23 cellular contexts compared by ENCODE assay signal in genomic region chrX:11049976-11050375, GRCh38.
DNase-seq lines count a peak whose midpoint lies in the region; ATAC-seq, FAIRE-seq and TF ChIP-seq lines count a peak whose summit lies in the region.
"Had no signal": no experiment of that assay in that cellular context is flagged by ENCODE, and none has a peak within 500 bp of the region (broad histone marks: within the 10 kb centered on the region; RNA-seq: fewer than 3 reads in every experiment).

No MANE protein-coding gene starts in this region.

- H3K4me2 ChIP-seq in IMR-90 (ENCODE audit: low read depth, low read length) = no peak overlapping the region

- no peak overlapping the region for H4K8ac ChIP-seq in IMR-90 (ENCODE audit: low read depth in 2 of 2, low read length in 2 of 2)

- no peak for FAIRE-seq in bronchial epithelial cell (lab: Jason Lieb, UNC)
- FAIRE-seq: A204.1, GM12892, GM18507, HepG2 had no signal

- H3K56ac ChIP-seq in IMR-90 (ENCODE audit: extremely low read depth, insufficient read depth, low read length) = no peak overlapping the region

- H2AFZ ChIP-seq in IMR-90 (replicated peaks; ENCODE audit: low read length, poor library complexity) = no peak overlapping the region

- H3K4ac ChIP-seq in IMR-90 (ENCODE audit: low read depth, low read length) = no peak overlapping the region

- H3K27me3 Mint-ChIP-seq in CD8-positive, alpha-beta T cell (ENCODE audit: low read depth) = no peaks in the 10 kb centered on the region
- H3K27me3 Mint-ChIP-seq: CD4-positive, CD25-positive, alpha-beta regulatory T cell had no signal

- H2BK20ac ChIP-seq in IMR-90 (ENCODE audit: low read depth, low read length) = no peak overlapping the region

- no peaks in the 10 kb centered on the region for H3K9me1 ChIP-seq in IMR-90 (ENCODE audit: insufficient read depth, low read length)

- no peaks in the 10 kb centered on the region for H4K20me1 ChIP-seq in IMR-90 (ENCODE audit: insufficient read depth, low read length)

- 0 out of 3 replicates have a peak overlapping the region, but pooled peaks have one; percentile 17 for H2BK15ac ChIP-seq in IMR-90 (ENCODE audit: low read depth, low read length)

- H3K4me1 Mint-ChIP-seq in CD8-positive, alpha-beta T cell (ENCODE audit: low read depth) = no peaks in the 10 kb centered on the region
- H3K4me1 Mint-ChIP-seq: CD4-positive, CD25-positive, alpha-beta regulatory T cell had no signal

- POLR2A ChIA-PET in IMR-90 (lab: Charles Lee; ENCODE audit: unreplicated experiment) = no interaction called here
- POLR2A ChIA-PET in CD8-positive, alpha-beta T cell (lab: Charles Lee) = no interaction called here

- H4K91ac ChIP-seq in IMR-90 (ENCODE audit: insufficient read depth, low read depth, low read length) = no peak overlapping the region

- in situ Hi-C loops in IMR-90 (cut with MboI; ENCODE audit: low sequenced_read_pairs) = no loop called here

- no peaks in the 10 kb centered on the region for H3K27me3 ChIP-seq in IMR-90 (ENCODE audit: control insufficient read depth, insufficient read depth, low read length)
- no peaks in the 10 kb centered on the region for H3K27me3 ChIP-seq in bronchial epithelial cell (ENCODE audit: control insufficient read depth, insufficient read depth, low read length)
- H3K27me3 ChIP-seq in CD8-positive, alpha-beta T cell (ENCODE audit: insufficient read depth, low read length) = no peaks in the 10 kb centered on the region
- H3K27me3 ChIP-seq: BE2C had no signal

- no peak overlapping the region for H3K23ac ChIP-seq in IMR-90 (ENCODE audit: low read depth, low read length)

- ATAC-seq in IMR-90 (ENCODE audit: low read depth) (no peak), HG03108 (IDR thresholded peaks at IDR 0.05; ENCODE audit: unreplicated experiment) (no peak)
- ATAC-seq in CD8-positive, alpha-beta T cell = no peak
- ATAC-seq: HCT116, HepG2 had no signal

- H3K18ac ChIP-seq in IMR-90 (ENCODE audit: low read depth, low read length) = no peak overlapping the region

- no peak overlapping the region for H2BK5ac ChIP-seq in IMR-90 (ENCODE audit: low read depth, low read length, poor library complexity, severe bottlenecking)

- intact Hi-C loops in IMR-90 (cut with micrococcal nuclease) = no loop called here
- intact Hi-C loops in CD8-positive, alpha-beta T cell (cut with DNase I, micrococcal nuclease) = no loop called here

- no peak overlapping the region for H3K4me3 Mint-ChIP-seq in CD8-positive, alpha-beta T cell
- H3K4me3 Mint-ChIP-seq: CD4-positive, CD25-positive, alpha-beta regulatory T cell; HFFc6 had no signal

- no peaks in the 10 kb centered on the region for H3K36me3 ChIP-seq in IMR-90 (ENCODE audit: control insufficient read depth, insufficient read depth, low read length)
- no peaks in the 10 kb centered on the region for H3K36me3 ChIP-seq in bronchial epithelial cell (ENCODE audit: control insufficient read depth, insufficient read depth, low read length)
- no peaks in the 10 kb centered on the region for H3K36me3 ChIP-seq in CD8-positive, alpha-beta T cell (ENCODE audit: insufficient read depth, low read length)
- H3K36me3 ChIP-seq: BE2C had no signal

- H3K36me3 Mint-ChIP-seq in CD8-positive, alpha-beta T cell = no peaks in the 10 kb centered on the region
- H3K36me3 Mint-ChIP-seq: CD4-positive, CD25-positive, alpha-beta regulatory T cell had no signal

- H3K4me1 ChIP-seq in IMR-90 (ENCODE audit: control insufficient read depth, insufficient read depth, low read length) = peaks cover 5% of the 10 kb centered on the region
- H3K4me1 ChIP-seq in CD8-positive, alpha-beta T cell (ENCODE audit: insufficient read depth, low read length) = no peaks in the 10 kb centered on the region
- H3K4me1 ChIP-seq: BE2C had no signal

- no peak overlapping the region for H3K4me3 ChIP-seq in IMR-90 (ENCODE audit: insufficient read depth, low read depth, low read length)
- no peak overlapping the region for H3K4me3 ChIP-seq in bronchial epithelial cell (ENCODE audit: low read depth, low read length)
- no peak overlapping the region for H3K4me3 ChIP-seq in CD8-positive, alpha-beta T cell (ENCODE audit: low read depth, low read length)

- no peak overlapping the region for H3K9ac ChIP-seq in IMR-90 (ENCODE audit: low read depth, low read length)

- H4K5ac ChIP-seq in IMR-90 (ENCODE audit: low read depth, low read length) = no peak overlapping the region

- peaks cover 6% of the 10 kb centered on the region; the same call in 1 of the 2 replicates for H3K9me3 ChIP-seq in IMR-90 (ENCODE audit: control insufficient read depth, insufficient read depth, low read length)
- no peaks in the 10 kb centered on the region for H3K9me3 ChIP-seq in CD8-positive, alpha-beta T cell (ENCODE audit: low read length)
- H3K9me3 ChIP-seq: BE2C, Caco-2 had no signal

- WGBS in IMR-90 (ENCODE audit: extremely low coverage in 2 of 2, insufficient read length in 1 of 2), 2 experiments = no CpG with 5 or more reads among the region's 1 CpG

- no peak overlapping the region for H2BK120ac ChIP-seq in IMR-90 (ENCODE audit: low read depth, low read length)

- H3K14ac ChIP-seq in IMR-90 (replicated peaks; ENCODE audit: low read depth, low read length) = no peak overlapping the region

- no TSS peak for BruUV-seq in IMR-90 (replicated peaks; lab: Mats Ljungman, UMichigan)

- no peak for TF ChIP-seq RAD21 in IMR-90 (IDR thresholded peaks at IDR 0.05; ENCODE audit: low read length)

- H3K9me3 Mint-ChIP-seq in CD8-positive, alpha-beta T cell = peaks cover 2% of the 10 kb centered on the region
- H3K9me3 Mint-ChIP-seq: HFFc6 had no signal

- no peaks in the 10 kb centered on the region for H3K79me1 ChIP-seq in IMR-90 (ENCODE audit: low read depth in 1 of 2, low read length in 2 of 2)

- no peak for TF ChIP-seq POLR2A in IMR-90 (IDR thresholded peaks at IDR 0.05; ENCODE audit: low read depth, low read length)

- no peak overlapping the region for H2AK9ac ChIP-seq in IMR-90 (replicated peaks; ENCODE audit: low read depth, low read length, poor library complexity)

- no peak overlapping the region for H3K27ac ChIP-seq in IMR-90 (ENCODE audit: insufficient read depth, low read length)
- no peak overlapping the region for H3K27ac ChIP-seq in CD8-positive, alpha-beta T cell (ENCODE audit: low read depth, low read length)

- TF ChIP-seq CTCF in IMR-90 (conservative IDR thresholded peaks at IDR 0.05; ENCODE audit: low read depth, low read length) = no peak
- TF ChIP-seq CTCF in bronchial epithelial cell (IDR thresholded peaks at IDR 0.05; ENCODE audit: insufficient read depth, low read length, severe bottlenecking) = no peak
- TF ChIP-seq CTCF in CD8-positive, alpha-beta T cell (IDR thresholded peaks at IDR 0.05) = no peak

- H2AK5ac ChIP-seq in IMR-90 (ENCODE audit: low read depth, low read length) = no peak overlapping the region; the same call in 1 of the 2 replicates

- CTCF ChIA-PET in IMR-90 (lab: Yijun Ruan, JAX) = no interaction called here
- CTCF ChIA-PET in CD8-positive, alpha-beta T cell (lab: Charles Lee) = no interaction called here

- dilution Hi-C loops in IMR-90 (cut with HindIII; ENCODE audit: low sequenced_read_pairs, unreplicated experiment) = no loop called here

- H3K27ac Mint-ChIP-seq in CD8-positive, alpha-beta T cell = no peak overlapping the region
- H3K27ac Mint-ChIP-seq: CD4-positive, CD25-positive, alpha-beta regulatory T cell; HFFc6 had no signal

- DNase-seq in IMR-90 (no peak), bronchial epithelial cell (ENCODE audit: low read depth) (peak; percentile 18), myocyte (ENCODE audit: low read depth) (peak; percentile 89), GM19240 (ENCODE audit: insufficient read length, low spot score) (no peak)
- no peak for DNase-seq in CD8-positive, alpha-beta T cell
- DNase-seq: ACHN; BE2C; C1 segment of cervical spinal cord; Caco-2; CD4-positive, CD25-positive, alpha-beta regulatory T cell; DMS153; DND-41; GDM1; GOT3; H7; HFFc6; KG1 had no signal

TF ChIP-seq in IMR-90, 13 proteins besides CTCF, POLR2A, EP300 and RAD21:
- TF ChIP-seq SMC3 (IDR thresholded peaks at IDR 0.05; ENCODE audit: low read depth, low read length) (no peak), MXI1 (IDR thresholded peaks at IDR 0.05; ENCODE audit: borderline replicate concordance, low read depth, low read length) (no peak), CHD1 (IDR thresholded peaks at IDR 0.05; ENCODE audit: low read depth, low read length) (no peak), CEBPB (IDR thresholded peaks at IDR 0.05; ENCODE audit: low read depth, low read length) (no peak), MAZ (IDR thresholded peaks at IDR 0.05; ENCODE audit: borderline replicate concordance, low read depth, low read length) (no peak), RCOR1 (IDR thresholded peaks at IDR 0.05; ENCODE audit: insufficient replicate concordance, low read length) (no peak), BHLHE40 (IDR thresholded peaks at IDR 0.05; ENCODE audit: low read depth, low read length) (no peak), NFE2L2 (IDR thresholded peaks at IDR 0.05; ENCODE audit: low read depth, low read length) (no peak), FOS (IDR thresholded peaks at IDR 0.05; ENCODE audit: low read depth, low read length) (no peak)
- TF ChIP-seq, protein P1, sequence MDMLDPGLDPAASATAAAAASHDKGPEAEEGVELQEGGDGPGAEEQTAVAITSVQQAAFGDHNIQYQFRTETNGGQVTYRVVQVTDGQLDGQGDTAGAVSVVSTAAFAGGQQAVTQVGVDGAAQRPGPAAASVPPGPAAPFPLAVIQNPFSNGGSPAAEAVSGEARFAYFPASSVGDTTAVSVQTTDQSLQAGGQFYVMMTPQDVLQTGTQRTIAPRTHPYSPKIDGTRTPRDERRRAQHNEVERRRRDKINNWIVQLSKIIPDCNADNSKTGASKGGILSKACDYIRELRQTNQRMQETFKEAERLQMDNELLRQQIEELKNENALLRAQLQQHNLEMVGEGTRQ (IDR thresholded peaks at IDR 0.05; ENCODE audit: low read depth, low read length) = no peak
TF ChIP-seq in IMR-90: peak in this region for 0.

Comparison
In these comparisons a context has a peak if more than half of its experiments do, and no peak if none do; other contexts are left out.
1. DNase-seq: peak in bronchial epithelial cell (single experiment) and myocyte (single experiment); none in IMR-90 (single experiment), GM19240 (single experiment) and CD8-positive, alpha-beta T cell (0 of 7).